ENCODE assay signal across 8 cellular contexts in the genomic region with DNA sequence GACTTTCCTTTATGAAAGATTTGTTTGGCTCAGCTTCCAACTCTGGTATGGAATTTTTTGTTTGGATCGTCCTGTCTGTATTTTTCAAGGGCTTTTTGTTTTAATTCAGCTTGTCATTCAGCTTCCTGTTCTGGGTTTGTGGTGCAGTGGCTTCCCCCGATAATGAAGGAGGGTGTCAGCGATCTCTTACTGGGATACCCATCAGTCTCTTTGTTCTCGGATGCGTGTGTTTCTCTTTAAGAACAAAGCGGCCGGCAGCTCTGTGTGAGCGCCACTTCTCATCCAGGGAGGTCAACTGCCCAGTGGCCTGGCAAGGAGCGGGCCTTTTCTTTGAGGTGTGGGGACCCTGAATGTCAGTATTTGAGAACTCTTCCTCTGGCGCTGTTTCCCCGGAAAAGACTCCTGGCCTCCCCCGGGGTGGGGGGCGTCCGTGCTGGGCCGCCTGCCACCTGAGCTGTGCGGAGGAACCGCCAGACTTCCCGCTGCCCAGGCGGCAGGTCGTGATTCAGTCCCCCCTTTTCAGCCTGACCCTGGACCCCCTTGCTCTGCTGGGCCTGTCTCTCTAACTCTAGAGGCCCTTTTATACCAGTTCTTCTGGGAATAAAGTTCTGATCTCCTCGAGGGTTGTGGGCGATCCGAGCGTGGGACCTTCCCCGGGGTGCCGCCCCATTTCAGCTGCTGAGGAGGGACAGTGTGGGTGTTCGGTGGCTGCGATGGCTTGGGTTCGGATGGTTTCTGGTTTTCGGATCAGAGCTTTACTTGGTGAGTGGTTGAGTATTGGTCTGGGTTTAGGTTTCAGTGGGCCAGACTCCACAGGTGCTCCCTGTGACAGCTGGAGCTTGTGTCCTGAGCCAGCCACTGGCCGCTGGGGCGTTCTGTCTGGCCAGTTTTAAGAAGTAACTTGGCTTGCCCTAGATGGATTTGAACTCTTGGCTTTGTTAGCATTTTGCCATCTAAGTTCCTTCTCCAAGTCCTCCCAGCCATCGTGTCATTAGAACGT. TPM values are rescaled to one million over a fixed set of nuclear protein-coding genes. Genes with fewer than 3 reads are reported as not detected.
DNase-seq lines count a peak whose midpoint lies in the region; ATAC-seq and TF ChIP-seq lines count a peak whose summit lies in the region.

No MANE protein-coding gene starts in this region.

- intact Hi-C loops in ovary (cut with DNase I), result loop anchor here in 3 of 4 donors (5.0 to 10.0 kb wide), 4 partner anchors 32 to 375 kb away; partner anchors contain the start of gene DOT1L (in 1 of the 3)

- no peaks in the 10 kb centered on the region for H3K27me3 Mint-ChIP-seq in T-helper 1 cell treated with Interleukin-12 subunit alpha and Interleukin-12 subunit beta and Interleukin-4 antibody, amounts not matched to agents 30 μg/mL and 1 μg/mL, for 36 hours (ENCODE audit: low read depth)

- H3K27ac ChIP-seq in ovary, result peak overlapping the region in 1 of 2 donors; percentile 33

- TF ChIP-seq CTCF in epithelial cell of proximal tubule (conservative IDR thresholded peaks at IDR 0.05; ENCODE audit: low read depth, low read length), result no peak
- no peak for TF ChIP-seq CTCF in ovary (IDR thresholded peaks at IDR 0.05)

- no peak for TF ChIP-seq EP300 in ovary (IDR thresholded peaks at IDR 0.05)

- peak overlapping the region; percentile 98 for H3K4me3 Mint-ChIP-seq in T-helper 1 cell treated with Interleukin-12 subunit alpha and Interleukin-12 subunit beta and Interleukin-4 antibody, amounts not matched to agents 30 μg/mL and 1 μg/mL, for 36 hours

- peak overlapping the region; percentile 82 for H3K27ac Mint-ChIP-seq in T-helper 1 cell treated with Interleukin-12 subunit alpha and Interleukin-12 subunit beta and Interleukin-4 antibody, amounts not matched to agents 30 μg/mL and 1 μg/mL, for 36 hours

- ATAC-seq in GM21528 (IDR thresholded peaks at IDR 0.05; ENCODE audit: low FRiP score, unreplicated experiment), result no peak

- WGBS in ovary, 3 donors, result 13 to 20% (median 14%) methylated on average over 34 of the region's 34 CpGs

- H3K4me1 Mint-ChIP-seq in T-helper 1 cell treated with Interleukin-12 subunit alpha and Interleukin-12 subunit beta and Interleukin-4 antibody, amounts not matched to agents 30 μg/mL and 1 μg/mL, for 36 hours (ENCODE audit: low read depth), result peaks cover 48% of the 10 kb centered on the region

- no peaks in the 10 kb centered on the region for H3K27me3 ChIP-seq in ovary

- H3K9me3 ChIP-seq in ovary, result no peaks in the 10 kb centered on the region

- DNase-seq in DMS79 treated with DMSO at 0.1 percent for 48 hours (lab: John Stamatoyannopoulos, UW) (peak; percentile 11), DMS79 (lab: John Stamatoyannopoulos, UW) (no peak), epithelial cell of proximal tubule (ENCODE audit: low read depth) (no peak), ovary (no peak), NCI-H774 (lab: John Stamatoyannopoulos, UW) (no peak), DMS53 treated with DMSO at 0.1 percent for 48 hours (lab: John Stamatoyannopoulos, UW; ENCODE audit: unreplicated experiment) (no peak)

- TF ChIP-seq POLR2A in ovary (IDR thresholded peaks at IDR 0.05), result no peak

- H3K4me3 ChIP-seq in epithelial cell of proximal tubule (ENCODE audit: low read depth, low read length) (peak overlapping the region; percentile 58), ovary (peak overlapping the region; percentile 34)

- peaks cover 38% of the 10 kb centered on the region for H3K36me3 Mint-ChIP-seq in T-helper 1 cell treated with Interleukin-12 subunit alpha and Interleukin-12 subunit beta and Interleukin-4 antibody, amounts not matched to agents 30 μg/mL and 1 μg/mL, for 36 hours (ENCODE audit: low read depth)

- no peaks in the 10 kb centered on the region for H3K36me3 ChIP-seq in ovary

- no peaks in the 10 kb centered on the region for H3K9me3 Mint-ChIP-seq in T-helper 1 cell treated with Interleukin-12 subunit alpha and Interleukin-12 subunit beta and Interleukin-4 antibody, amounts not matched to agents 30 μg/mL and 1 μg/mL, for 36 hours

- H3K4me1 ChIP-seq in ovary (ENCODE audit: insufficient read depth), result peaks cover 26% of the 10 kb centered on the region

RNA-seq across cellular contexts. Expression of gene SF3A2, which starts 3.4 kb away (rescaled TPM):
- total RNA-seq in epithelial cell of proximal tubule (51.7 and 61.2 TPM in 2 replicates), ovary (100 to 1,000 TPM in 3 of 7 donors, 10 to 100 TPM in 4; 33.0 to 137 (median 89.8) TPM)
- polyA plus RNA-seq in ovary, result 10 to 100 TPM; 13.7 to 95.7 TPM

RNA-seq across cellular contexts. Expression of gene PLEKHJ1, which starts 3.9 kb away (rescaled TPM):
- total RNA-seq in epithelial cell of proximal tubule (167 and 208 TPM in 2 replicates), ovary (10 to 100 TPM; 39.0 to 55.2 (median 46.8) TPM)
- 10 to 100 TPM; 17.1 to 57.9 TPM for polyA plus RNA-seq in ovary

RNA-seq across cellular contexts. Expression of gene AMH, which starts 9.1 kb away (rescaled TPM):
- total RNA-seq in epithelial cell of proximal tubule (0.52 and 1.7 TPM in 2 replicates), ovary (1 to 10 TPM in 6 of 7 donors, under 1 TPM in 1; 0.80 to 3.9 (median 1.3) TPM)
- polyA plus RNA-seq in ovary, result 10 to 100 TPM in 1 of 2 donors, not detected in 1; 12.0 TPM

RNA-seq across cellular contexts. Expression of gene JSRP1, which starts 16.1 kb away (rescaled TPM):
- total RNA-seq in epithelial cell of proximal tubule (3.5 and 4.1 TPM in 2 replicates), ovary (under 1 TPM in 4 of 7 donors, not detected in 3; 0.30 to 0.92 (median 0.41) TPM)
- polyA plus RNA-seq in ovary, result under 1 TPM in 1 of 2 donors, not detected in 1; 0.31 TPM

RNA-seq across cellular contexts. Expression of gene PEAK3, which starts 41.9 kb away (rescaled TPM):
- total RNA-seq in epithelial cell of proximal tubule (not detected in 2 replicates), ovary (under 1 TPM in 5 of 7 donors, not detected in 2; 0.11 to 0.62 (median 0.35) TPM)
- under 1 TPM in 1 of 2 donors, not detected in 1; 0.10 TPM for polyA plus RNA-seq in ovary
